ENCODE assay signal across 13 cellular contexts in genomic region chr9:69376651-69377050, GRCh38. TPM values are rescaled to one million over a fixed set of nuclear protein-coding genes. Genes with fewer than 3 reads are reported as not detected.
A peak's percentile ranks its signal among the peaks of the same experiment; 100 is the strongest.
DNase-seq lines count a peak whose midpoint lies in the region; ATAC-seq and TF ChIP-seq lines count a peak whose summit lies in the region.
"Had no signal": no experiment of that assay in that cellular context is flagged by ENCODE, and none has a peak within 500 bp of the region (broad histone marks: within the 10 kb centered on the region; RNA-seq: fewer than 3 reads in every experiment).

No MANE protein-coding gene starts in this region.

- H3K4me3 ChIP-seq in HUES48 (ENCODE audit: low read depth, low read length): no peak overlapping the region
- no peak overlapping the region for H3K4me3 ChIP-seq in choroid plexus epithelial cell (ENCODE audit: low read depth, low read length)
- H3K4me3 ChIP-seq in upper lobe of right lung: no peak overlapping the region
- no peak overlapping the region for H3K4me3 ChIP-seq in CD8-positive, alpha-beta T cell (ENCODE audit: low read depth, low read length)
- H3K4me3 ChIP-seq: GM12878, K562 had no signal

- H3K4me1 ChIP-seq in HUES48 (ENCODE audit: control insufficient read depth, insufficient read depth, low read length) (peaks cover 5% of the 10 kb centered on the region), upper lobe of right lung (peaks cover 13% of the 10 kb centered on the region)
- no peaks in the 10 kb centered on the region for H3K4me1 ChIP-seq in CD8-positive, alpha-beta T cell (ENCODE audit: insufficient read depth, low read length)

- H3K27me3 Mint-ChIP-seq in natural killer cell treated with Interleukin-12 subunit alpha and Interleukin-12 subunit beta and Interleukin-15 and Interleukin-18, amount 100 ng/mL, for 72 hours: peaks cover 9 to 23% of the 10 kb centered on the region in 2 donors
- peaks cover 7% of the 10 kb centered on the region for H3K27me3 Mint-ChIP-seq in CD8-positive, alpha-beta T cell (ENCODE audit: low read depth)

- H3K9me3 Mint-ChIP-seq in natural killer cell treated with Interleukin-12 subunit alpha and Interleukin-12 subunit beta and Interleukin-15 and Interleukin-18, amount 100 ng/mL, for 72 hours: no peaks in the 10 kb centered on the region
- H3K9me3 Mint-ChIP-seq in CD8-positive, alpha-beta T cell: no peaks in the 10 kb centered on the region
- H3K9me3 Mint-ChIP-seq: activated CD8-positive, alpha-beta T cell treated with anti-CD3 and anti-CD28 coated beads for 36 hours had no signal

- no peak overlapping the region for H3K27ac Mint-ChIP-seq in natural killer cell treated with Interleukin-12 subunit alpha and Interleukin-12 subunit beta and Interleukin-15 and Interleukin-18, amount 100 ng/mL, for 72 hours
- no peak overlapping the region for H3K27ac Mint-ChIP-seq in CD8-positive, alpha-beta T cell
- H3K27ac Mint-ChIP-seq: activated CD8-positive, alpha-beta T cell treated with anti-CD3 and anti-CD28 coated beads for 36 hours had no signal

- POLR2A ChIA-PET in CD8-positive, alpha-beta T cell (lab: Charles Lee): no interaction called here

- no peak overlapping the region for H3K4me3 Mint-ChIP-seq in natural killer cell treated with Interleukin-12 subunit alpha and Interleukin-12 subunit beta and Interleukin-15 and Interleukin-18, amount 100 ng/mL, for 72 hours
- H3K4me3 Mint-ChIP-seq in CD8-positive, alpha-beta T cell: no peak overlapping the region
- H3K4me3 Mint-ChIP-seq: activated CD8-positive, alpha-beta T cell treated with anti-CD3 and anti-CD28 coated beads for 36 hours had no signal

- H3K36me3 ChIP-seq in HUES48 (ENCODE audit: control insufficient read depth, insufficient read depth, low read length) (peaks cover 14% of the 10 kb centered on the region; the same call in 1 of the 2 replicates), upper lobe of right lung (no peaks in the 10 kb centered on the region)
- H3K36me3 ChIP-seq in CD8-positive, alpha-beta T cell (ENCODE audit: insufficient read depth, low read length): no peaks in the 10 kb centered on the region

- no peaks in the 10 kb centered on the region for H3K9me3 ChIP-seq in HUES48 (ENCODE audit: control insufficient read depth, insufficient read depth, low read length)
- no peaks in the 10 kb centered on the region for H3K9me3 ChIP-seq in upper lobe of right lung
- no peaks in the 10 kb centered on the region for H3K9me3 ChIP-seq in CD8-positive, alpha-beta T cell (ENCODE audit: low read length)

- H3K36me3 Mint-ChIP-seq in natural killer cell treated with Interleukin-12 subunit alpha and Interleukin-12 subunit beta and Interleukin-15 and Interleukin-18, amount 100 ng/mL, for 72 hours: no peaks in the 10 kb centered on the region
- no peaks in the 10 kb centered on the region for H3K36me3 Mint-ChIP-seq in CD8-positive, alpha-beta T cell

- H3K27me3 ChIP-seq in HUES48 (ENCODE audit: control insufficient read depth, insufficient read depth, low read length) (no peaks in the 10 kb centered on the region), upper lobe of right lung (no peaks in the 10 kb centered on the region)
- H3K27me3 ChIP-seq in CD8-positive, alpha-beta T cell (ENCODE audit: insufficient read depth, low read length): no peaks in the 10 kb centered on the region

- DNase-seq in choroid plexus epithelial cell (ENCODE audit: low read depth): peak; percentile 82
- DNase-seq in left lobe of liver (ENCODE audit: low spot score): no peak
- no peak for DNase-seq in upper lobe of right lung
- DNase-seq in natural killer cell treated with Interleukin-12 subunit alpha and Interleukin-12 subunit beta and Interleukin-15 and Interleukin-18, amount 100 ng/mL, for 72 hours (ENCODE audit: low spot score): no peak
- DNase-seq in CD8-positive, alpha-beta T cell: no peak
- DNase-seq: activated CD8-positive, alpha-beta T cell treated with anti-CD3 and anti-CD28 coated beads for 36 hours; cerebellar nuclear complex; stimulated activated CD4-positive, alpha-beta T cell treated with anti-CD3 and anti-CD28 coated beads, Interleukin-2, amount 100 ng/mL, for 24 hours had no signal

- no peak overlapping the region for H3K9ac ChIP-seq in HUES48 (ENCODE audit: low read depth, low read length)

- TF ChIP-seq CTCF in choroid plexus epithelial cell (conservative IDR thresholded peaks at IDR 0.05; ENCODE audit: low read depth, low read length) (no peak), upper lobe of right lung (IDR thresholded peaks at IDR 0.05) (no peak)
- no peak for TF ChIP-seq CTCF in CD8-positive, alpha-beta T cell (IDR thresholded peaks at IDR 0.05)

- H3K4me1 Mint-ChIP-seq in natural killer cell treated with Interleukin-12 subunit alpha and Interleukin-12 subunit beta and Interleukin-15 and Interleukin-18, amount 100 ng/mL, for 72 hours (ENCODE audit: low read depth in 2 of 2): no peaks in the 10 kb centered on the region
- no peaks in the 10 kb centered on the region for H3K4me1 Mint-ChIP-seq in CD8-positive, alpha-beta T cell (ENCODE audit: low read depth)

- H3K27ac ChIP-seq in HUES48 (ENCODE audit: low read depth, low read length) (peak overlapping the region; percentile 24), upper lobe of right lung (no peak overlapping the region)
- no peak overlapping the region for H3K27ac ChIP-seq in CD8-positive, alpha-beta T cell (ENCODE audit: low read depth, low read length)

- CTCF ChIA-PET in CD8-positive, alpha-beta T cell (lab: Charles Lee): no interaction called here

- ATAC-seq in left lobe of liver (peak; percentile 16), upper lobe of right lung (peak; percentile 93), GM21717 (IDR thresholded peaks at IDR 0.05; ENCODE audit: unreplicated experiment) (no peak), GM21367 (IDR thresholded peaks at IDR 0.05; ENCODE audit: unreplicated experiment) (no peak)
- no peak for ATAC-seq in natural killer cell treated with Interleukin-12 subunit alpha and Interleukin-12 subunit beta and Interleukin-15 and Interleukin-18, amount 100 ng/mL, for 72 hours
- no peak for ATAC-seq in CD8-positive, alpha-beta T cell
- ATAC-seq: activated CD8-positive, alpha-beta T cell treated with anti-CD3 and anti-CD28 coated beads for 36 hours; GM12878; K562 had no signal

- intact Hi-C loops in upper lobe of right lung (cut with DNase I): no loop called here
- intact Hi-C loops in CD8-positive, alpha-beta T cell (cut with DNase I, micrococcal nuclease): no loop called here

RNA-seq across cellular contexts. Expression of gene ENTREP1, which starts 51.6 kb away (rescaled TPM):
- total RNA-seq in left lobe of liver (0.30 TPM), upper lobe of right lung (34.9 TPM)
- total RNA-seq in natural killer cell treated with Interleukin-12 subunit alpha and Interleukin-12 subunit beta and Interleukin-15 and Interleukin-18, amount 100 ng/mL, for 72 hours: not detected
- total RNA-seq in CD8-positive, alpha-beta T cell: not detected
- total RNA-seq: activated CD8-positive, alpha-beta T cell treated with anti-CD3 and anti-CD28 coated beads for 36 hours; GM12878; K562 had no signal

Comparison
In these comparisons a context has a peak if more than half of its experiments do, and no peak if none do; other contexts are left out.
1. ATAC-seq: peak in left lobe of liver (single experiment) and upper lobe of right lung (single experiment); none in natural killer cell treated with Interleukin-12 subunit alpha and Interleukin-12 subunit beta and Interleukin-15 and Interleukin-18, amount 100 ng/mL, for 72 hours (0 of 2), GM21717 (single experiment), GM21367 (single experiment) and CD8-positive, alpha-beta T cell (single experiment).
2. RNA of gene ENTREP1, which starts 51.6 kb away (total RNA-seq): 34.9 TPM in upper lobe of right lung (single experiment); 0.30 TPM in left lobe of liver (single experiment), not detected in natural killer cell treated with Interleukin-12 subunit alpha and Interleukin-12 subunit beta and Interleukin-15 and Interleukin-18, amount 100 ng/mL, for 72 hours and not detected in CD8-positive, alpha-beta T cell; every median in the first group is over 10 times any median in the second.